1 cellular context compared by ENCODE assay signal in genomic region chr2:74188018-74188601, GRCh38.
TF ChIP-seq lines count a peak whose summit lies in the region.

No MANE protein-coding gene starts in this region.

TF ChIP-seq in SK-N-SH, 30 proteins besides CTCF, POLR2A, EP300 and RAD21 (continued from another document):
- TF ChIP-seq IRF3 (IDR thresholded peaks at IDR 0.05; ENCODE audit: low read depth, low read length) (no peak), RXRA (IDR thresholded peaks at IDR 0.05; ENCODE audit: borderline replicate concordance, low read depth) (no peak), JUND (IDR thresholded peaks at IDR 0.05) (peak; percentile 26; the same call in 1 of the 2 replicates), PBX3 (IDR thresholded peaks at IDR 0.05) (peak; percentile 14; the same call in 1 of the 2 replicates), TEAD4 (IDR thresholded peaks at IDR 0.05; ENCODE audit: borderline replicate concordance, insufficient read depth) (0 out of 2 replicates have a peak, but pooled peaks have one; percentile 16)
TF ChIP-seq in SK-N-SH: peak in this region for 6.
